8 cellular contexts compared by ENCODE assay signal in the genomic region with DNA sequence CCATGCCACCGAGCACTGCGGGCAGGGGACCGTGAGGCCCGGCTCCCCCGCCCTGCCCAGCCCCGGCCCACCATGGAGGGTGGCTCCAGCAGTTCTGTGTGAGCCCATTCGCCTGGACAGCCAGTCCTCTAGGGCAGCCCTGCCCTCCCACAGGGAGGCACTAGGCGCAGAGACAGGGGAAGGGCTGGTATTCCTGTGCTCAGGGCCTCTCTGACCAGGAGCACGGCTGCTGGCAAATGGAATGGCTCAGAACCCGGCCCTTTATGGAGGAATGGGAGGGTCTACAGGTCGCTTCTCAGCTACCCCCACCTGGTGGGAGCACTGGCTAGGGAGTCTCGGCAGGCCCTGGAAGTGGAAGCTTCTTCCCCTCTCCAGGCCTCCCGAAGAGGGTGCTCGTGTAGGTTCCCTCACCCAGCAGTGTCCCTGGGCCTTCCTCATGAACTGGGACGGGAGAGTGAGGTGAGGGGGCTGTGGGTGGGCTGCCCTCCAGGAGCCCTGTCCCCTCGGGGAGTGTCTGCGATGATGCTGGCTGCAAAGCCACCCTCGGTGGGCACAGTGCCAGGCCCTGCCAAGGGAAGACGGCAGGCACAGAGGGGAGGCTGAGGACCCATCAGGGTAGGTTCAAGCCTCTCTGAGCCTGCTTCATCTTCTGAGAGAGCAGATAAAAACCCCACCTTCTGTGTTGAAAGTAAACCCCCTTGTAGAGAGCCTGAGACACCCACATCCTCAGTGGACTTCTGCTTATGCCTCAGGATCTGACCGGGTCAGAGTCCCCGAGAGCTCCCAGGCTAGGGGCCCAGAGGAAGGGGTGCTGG. TPM values are rescaled to one million over a fixed set of nuclear protein-coding genes. Genes with fewer than 3 reads are reported as not detected.
DNase-seq lines count a peak whose midpoint lies in the region; ATAC-seq, FAIRE-seq and TF ChIP-seq lines count a peak whose summit lies in the region.

No MANE protein-coding gene starts in this region.

- H3K9me3 ChIP-seq in HepG2 (ENCODE audit: low read length), result no peaks in the 10 kb centered on the region
- no peaks in the 10 kb centered on the region for H3K9me3 ChIP-seq in right lobe of liver
- H3K9me3 ChIP-seq in SU-DHL-6 (ENCODE audit: insufficient read depth, low read length), result no peaks in the 10 kb centered on the region
- H3K9me3 ChIP-seq in hepatocyte (ENCODE audit: low read depth), result no peaks in the 10 kb centered on the region
- H3K9me3 ChIP-seq in aorta (ENCODE audit: control insufficient read depth, low read length), result no peaks in the 10 kb centered on the region
- H3K9me3 ChIP-seq in MM.1S (replicated peaks; ENCODE audit: insufficient read depth, low read length), result no peaks in the 10 kb centered on the region
- H3K9me3 ChIP-seq in upper lobe of right lung, result no peaks in the 10 kb centered on the region

- no TSS peak for BruUV-seq in HepG2 (replicated peaks; lab: Mats Ljungman, UMichigan)

- H3K4me1 ChIP-seq in HepG2 (ENCODE audit: insufficient read depth, low read length) (peaks cover 39% of the 10 kb centered on the region), right lobe of liver (peaks cover 0 to 12% (median 4%) of the 10 kb centered on the region in 4 donors), hepatocyte (ENCODE audit: insufficient read depth) (peaks cover 27% of the 10 kb centered on the region), aorta (ENCODE audit: control insufficient read depth in 1 of 2, insufficient read depth in 2 of 2, low read length in 2 of 2) (no peaks in the 10 kb centered on the region), MM.1S (ENCODE audit: low read length) (peaks cover 8% of the 10 kb centered on the region; the same call in 1 of the 2 replicates), upper lobe of right lung (peaks cover 20% of the 10 kb centered on the region)

- DNase-seq in HepG2 (ENCODE audit: low spot score) (no peak), right lobe of liver (no peak), hepatocyte (ENCODE audit: low spot score) (no peak), aorta (peak; percentile 53 to 82), MM.1S (no peak), upper lobe of right lung (no peak)

- 89% methylated on average over 8 of the region's 21 CpGs for WGBS in HepG2 (ENCODE audit: low lambda C conversion rate)
- no CpG with 5 or more reads among the region's 21 CpGs for WGBS in right lobe of liver (ENCODE audit: insufficient coverage, low coverage, low lambda C conversion rate, missing lambda C conversion rate)
- WGBS in hepatocyte (ENCODE audit: low lambda C conversion rate, missing lambda C conversion rate), result 90% methylated on average over 18 of the region's 21 CpGs
- WGBS in aorta, 2 donors, result 83 to 85% methylated on average over 19 to 21 of the region's 21 CpGs

- H3K79me2 ChIP-seq in HepG2 (ENCODE audit: insufficient read depth, low read length) (no peaks in the 10 kb centered on the region), SU-DHL-6 (ENCODE audit: insufficient read depth, low read length) (no peaks in the 10 kb centered on the region), hepatocyte (peaks cover 5% of the 10 kb centered on the region), MM.1S (ENCODE audit: low read length) (no peaks in the 10 kb centered on the region)

- H3K4me2 ChIP-seq in HepG2 (ENCODE audit: low read depth, low read length) (peak overlapping the region; percentile 85), SU-DHL-6 (ENCODE audit: low read depth, low read length, poor library complexity, severe bottlenecking) (peak overlapping the region; percentile 93), hepatocyte (peak overlapping the region; percentile 94), MM.1S (ENCODE audit: low read depth, low read length) (no peak overlapping the region)

- TF ChIP-seq RAD21 in HepG2 (CRISPR knock-in tag; IDR thresholded peaks at IDR 0.05), result no peak

- H3K9me2 ChIP-seq in SU-DHL-6 (replicated peaks; ENCODE audit: insufficient read depth, low read length) (no peaks in the 10 kb centered on the region), hepatocyte (replicated peaks; ENCODE audit: insufficient read depth) (no peaks in the 10 kb centered on the region), MM.1S (replicated peaks; ENCODE audit: insufficient read depth, low read length) (no peaks in the 10 kb centered on the region)

- H3K27ac ChIP-seq in HepG2 (ENCODE audit: extremely low read length, insufficient read depth, low read length), result no peak overlapping the region
- no peak overlapping the region for H3K27ac ChIP-seq in right lobe of liver
- no peak overlapping the region for H3K27ac ChIP-seq in SU-DHL-6 (ENCODE audit: low read depth, low read length)
- H3K27ac ChIP-seq in hepatocyte, result peak overlapping the region; percentile 51
- H3K27ac ChIP-seq in aorta (ENCODE audit: low read depth in 1 of 2, low read length in 2 of 2), result no peak overlapping the region
- H3K27ac ChIP-seq in MM.1S (ENCODE audit: low read length), result no peak overlapping the region
- no peak overlapping the region for H3K27ac ChIP-seq in upper lobe of right lung

- H3K9ac ChIP-seq in HepG2 (ENCODE audit: insufficient read depth, low read depth, low read length) (peak overlapping the region; percentile 67; the same call in 1 of the 2 replicates), SU-DHL-6 (ENCODE audit: low read length) (peak overlapping the region; percentile 79), MM.1S (ENCODE audit: low read length) (no peak overlapping the region)

- POLR2A ChIA-PET in HepG2 (lab: Yijun Ruan, JAX), result no interaction called here

- no peak for TF ChIP-seq EP300 in HepG2 (IDR thresholded peaks at IDR 0.05; ENCODE audit: low read depth in 2 of 2, low read length in 2 of 2)
- TF ChIP-seq EP300 in HepG2 (CRISPR knock-in tag; IDR thresholded peaks at IDR 0.05; ENCODE audit: borderline replicate concordance), result no peak

- no peak overlapping the region for H2AFZ ChIP-seq in HepG2 (ENCODE audit: low read length)
- H2AFZ ChIP-seq in SU-DHL-6 (ENCODE audit: low read depth, low read length, severe bottlenecking), result no peak overlapping the region
- H2AFZ ChIP-seq in hepatocyte, result no peak overlapping the region
- H2AFZ ChIP-seq in MM.1S (ENCODE audit: low read length), result no peak overlapping the region

- H3F3A ChIP-seq in SU-DHL-6 (ENCODE audit: insufficient read depth) (peaks cover 4% of the 10 kb centered on the region; the same call in 1 of the 2 replicates), MM.1S (ENCODE audit: insufficient read depth, low read length) (peaks cover 3% of the 10 kb centered on the region; the same call in 1 of the 2 replicates)

- H4K20me1 ChIP-seq in HepG2 (ENCODE audit: insufficient read depth, low read length), result no peaks in the 10 kb centered on the region
- no peaks in the 10 kb centered on the region for H4K20me1 ChIP-seq in SU-DHL-6 (ENCODE audit: low read depth, low read length)
- no peaks in the 10 kb centered on the region for H4K20me1 ChIP-seq in hepatocyte (ENCODE audit: insufficient read depth, poor library complexity, severe bottlenecking)
- no peaks in the 10 kb centered on the region for H4K20me1 ChIP-seq in MM.1S (ENCODE audit: insufficient read depth, low read length)

- H3K4me3 ChIP-seq in HepG2 (replicated peaks in 1 of 3; ENCODE audit: insufficient read depth in 1 of 3, low read depth in 2 of 3, low read length in 3 of 3), result peak overlapping the region in 2 of 3 experiments; percentile 78; a peak in 4 of 6 replicates
- no peak overlapping the region for H3K4me3 ChIP-seq in right lobe of liver
- no peak overlapping the region for H3K4me3 ChIP-seq in SU-DHL-6 (ENCODE audit: insufficient read depth, low read length, poor library complexity, severe bottlenecking)
- H3K4me3 ChIP-seq in hepatocyte, result peak overlapping the region; percentile 68
- H3K4me3 ChIP-seq in aorta (ENCODE audit: low read length in 2 of 2), result no peak overlapping the region
- H3K4me3 ChIP-seq in MM.1S (ENCODE audit: low read length), result no peak overlapping the region; the same call in 1 of the 2 replicates
- H3K4me3 ChIP-seq in upper lobe of right lung, result no peak overlapping the region

- in situ Hi-C loops in HepG2 (cut with HindIII; ENCODE audit: extremely low pct_ligation_motif_present, low pct_unique_long_range_greater_than_20kb), result no loop called here

- 0 out of 5 replicates have a peak, but pooled peaks cover 0 to 7% of the 10 kb centered on the region in 2 experiments for H3K27me3 ChIP-seq in HepG2 (ENCODE audit: control insufficient read depth in 1 of 2, insufficient read depth in 2 of 2, low read length in 2 of 2)
- no peaks in the 10 kb centered on the region for H3K27me3 ChIP-seq in right lobe of liver
- H3K27me3 ChIP-seq in SU-DHL-6 (ENCODE audit: low read length), result no peaks in the 10 kb centered on the region
- H3K27me3 ChIP-seq in hepatocyte, result no peaks in the 10 kb centered on the region
- no peaks in the 10 kb centered on the region for H3K27me3 ChIP-seq in aorta (ENCODE audit: control insufficient read depth in 1 of 2, insufficient read depth in 2 of 2, low read length in 1 of 2)
- no peaks in the 10 kb centered on the region for H3K27me3 ChIP-seq in MM.1S (replicated peaks; ENCODE audit: insufficient read depth, low read length)
- H3K27me3 ChIP-seq in upper lobe of right lung, result no peaks in the 10 kb centered on the region

- intact Hi-C loops in HepG2 (cut with micrococcal nuclease; ENCODE audit: unreplicated experiment) (no loop called here), right lobe of liver (cut with DNase I) (no loop called here), aorta (cut with DNase I) (no loop called here), upper lobe of right lung (cut with DNase I) (no loop called here)

- FAIRE-seq in HepG2 (lab: Jason Lieb, UNC), result no peak

- H3K36me3 ChIP-seq in HepG2 (replicated peaks in 1 of 2; ENCODE audit: control insufficient read depth in 1 of 2, insufficient read depth in 2 of 2, low read length in 2 of 2) (no peaks in the 10 kb centered on the region; a peak in 1 of 5 replicates), right lobe of liver (no peaks in the 10 kb centered on the region), SU-DHL-6 (ENCODE audit: low read length) (no peaks in the 10 kb centered on the region), hepatocyte (replicated peaks; ENCODE audit: insufficient read depth, low read depth) (no peaks in the 10 kb centered on the region), aorta (ENCODE audit: control insufficient read depth in 1 of 2, insufficient read depth in 2 of 2, low read length in 1 of 2) (no peaks in the 10 kb centered on the region), MM.1S (replicated peaks; ENCODE audit: insufficient read depth, low read length) (no peaks in the 10 kb centered on the region), upper lobe of right lung (no peaks in the 10 kb centered on the region)

- CTCF ChIA-PET in HepG2 (lab: Yijun Ruan, JAX; ENCODE audit: low intra/inter-chr PET ratio, low total read pairs), result no interaction called here

- ATAC-seq in HepG2, result no peak
- no peak for ATAC-seq in right lobe of liver
- peak; percentile 1 for ATAC-seq in aorta (ENCODE audit: low FRiP score)
- ATAC-seq in HG03196 (IDR thresholded peaks at IDR 0.05; ENCODE audit: unreplicated experiment), result no peak
- no peak for ATAC-seq in upper lobe of right lung

- no peak for TF ChIP-seq POLR2A in HepG2 (IDR thresholded peaks at IDR 0.05; ENCODE audit: insufficient read depth in 1 of 2, low read depth in 2 of 2, low read length in 2 of 2)
- TF ChIP-seq POLR2A in right lobe of liver (IDR thresholded peaks at IDR 0.05), result no peak

- TF ChIP-seq CTCF in HepG2 (CRISPR knock-in tag; IDR thresholded peaks at IDR 0.05), result no peak
- no peak for TF ChIP-seq CTCF in right lobe of liver (IDR thresholded peaks at IDR 0.05)
- TF ChIP-seq CTCF in SU-DHL-6 (IDR thresholded peaks at IDR 0.05; ENCODE audit: insufficient read depth, low read length, poor library complexity, severe bottlenecking), result no peak
- no peak for TF ChIP-seq CTCF in hepatocyte (IDR thresholded peaks at IDR 0.05; ENCODE audit: poor library complexity)
- TF ChIP-seq CTCF in MM.1S (IDR thresholded peaks at IDR 0.05; ENCODE audit: low read length), result no peak
- TF ChIP-seq CTCF in upper lobe of right lung (IDR thresholded peaks at IDR 0.05), result no peak

RNA-seq across cellular contexts. Expression of a gene that starts 1.5 kb away (rescaled TPM):
- total RNA-seq in HepG2 (2016; rRNA removed; fragmentation: Illumina TruSeq; extraction: Trizol) (0.97 and 3.2 TPM in 2 replicates), right lobe of liver (1 to 10 TPM in 4 of 6 experiments, under 1 TPM in 2; 0.42 to 5.3 (median 2.0) TPM), hepatocyte (44.3 and 74.0 TPM in 2 replicates), aorta (1 to 10 TPM; 4.3 to 6.0 TPM), upper lobe of right lung (2.3 TPM)
- total RNA-seq in HepG2 (2016; cell fraction: cytosol; rRNA removed; fragmentation: Illumina TruSeq; extraction: Trizol; ENCODE audit: low read depth), result 1.2 and 1.3 TPM in 2 replicates
- 1.4 and 3.7 TPM in 2 replicates for total RNA-seq in HepG2 (2016; cell fraction: insoluble cytoplasmic fraction; rRNA removed; fragmentation: Illumina TruSeq; extraction: Trizol)
- 0.99 and 1.4 TPM in 2 replicates for total RNA-seq in HepG2 (2016; cell fraction: membrane; rRNA removed; fragmentation: Illumina TruSeq; extraction: Trizol)
- 3.9 and 5.1 TPM in 2 replicates for total RNA-seq in HepG2 (2016; cell fraction: nucleus; rRNA removed; fragmentation: Illumina TruSeq; extraction: Trizol)
- polyA plus RNA-seq in HepG2 (2011; rRNA removed) (7.5 and 11.9 TPM in 2 replicates), hepatocyte (121 and 137 TPM in 2 replicates), aorta (1 to 10 TPM in 1 of 2 donors, under 1 TPM in 1; 1.00 to 2.0 TPM)
- polyA plus RNA-seq in HepG2 (2011; cell fraction: cytosol; rRNA removed), result 7.7 TPM in 2 replicates
- polyA plus RNA-seq in HepG2 (2011; cell fraction: nucleus; rRNA removed), result 46.8 and 48.0 TPM in 2 replicates
- polyA plus RNA-seq in HepG2 (2012), result 14.6 and 19.2 TPM in 2 replicates
- 0.49 and 0.59 TPM in 2 replicates for polyA plus RNA-seq in HepG2 (2016; cell fraction: cytosol; fragmentation: Illumina TruSeq; extraction: Trizol; ENCODE audit: low read depth)
- polyA plus RNA-seq in HepG2 (2016; cell fraction: insoluble cytoplasmic fraction; fragmentation: Illumina TruSeq; extraction: Trizol; ENCODE audit: low read depth), result 1.5 and 2.3 TPM in 2 replicates
- polyA plus RNA-seq in HepG2 (2016; cell fraction: membrane; fragmentation: Illumina TruSeq; extraction: Trizol; ENCODE audit: low read depth), result 0.74 and 1.1 TPM in 2 replicates
- 6.7 and 9.2 TPM in 2 replicates for polyA plus RNA-seq in HepG2 (2016; cell fraction: nucleus; fragmentation: Illumina TruSeq; extraction: Trizol; ENCODE audit: insufficient read depth, low read depth)
- 4.9 and 17.9 TPM in 2 replicates for polyA minus RNA-seq in HepG2 (2011; rRNA and poly(A)+ RNA removed; ENCODE audit: low replicate concordance)
- polyA minus RNA-seq in HepG2 (2011; cell fraction: cytosol; rRNA and poly(A)+ RNA removed), result 7.8 and 11.0 TPM in 2 replicates
- polyA minus RNA-seq in HepG2 (2011; cell fraction: nucleus; rRNA and poly(A)+ RNA removed), result 14.8 and 17.5 TPM in 2 replicates

RNA-seq across cellular contexts. Expression of a gene that starts 59.5 kb away (rescaled TPM):
- total RNA-seq in HepG2 (2016; rRNA removed; fragmentation: Illumina TruSeq; extraction: Trizol) (2.2 and 4.7 TPM in 2 replicates), right lobe of liver (1 to 10 TPM; 1.2 to 2.8 (median 2.4) TPM), hepatocyte (11.1 and 18.0 TPM in 2 replicates), aorta (1 to 10 TPM; 2.7 to 5.2 TPM), upper lobe of right lung (3.6 TPM)
- total RNA-seq in HepG2 (2016; cell fraction: cytosol; rRNA removed; fragmentation: Illumina TruSeq; extraction: Trizol; ENCODE audit: low read depth), result 4.8 and 7.9 TPM in 2 replicates
- total RNA-seq in HepG2 (2016; cell fraction: insoluble cytoplasmic fraction; rRNA removed; fragmentation: Illumina TruSeq; extraction: Trizol), result 1.9 and 4.8 TPM in 2 replicates
- total RNA-seq in HepG2 (2016; cell fraction: membrane; rRNA removed; fragmentation: Illumina TruSeq; extraction: Trizol), result 3.9 and 5.7 TPM in 2 replicates
- 3.7 and 5.7 TPM in 2 replicates for total RNA-seq in HepG2 (2016; cell fraction: nucleus; rRNA removed; fragmentation: Illumina TruSeq; extraction: Trizol)
- polyA plus RNA-seq in HepG2 (2011; rRNA removed) (60.5 and 75.7 TPM in 2 replicates), hepatocyte (24.2 and 32.6 TPM in 2 replicates), aorta (1 to 10 TPM; 2.3 to 9.0 TPM)
- 43.3 TPM in 2 replicates for polyA plus RNA-seq in HepG2 (2011; cell fraction: cytosol; rRNA removed)
- 156 and 196 TPM in 2 replicates for polyA plus RNA-seq in HepG2 (2011; cell fraction: nucleus; rRNA removed)
- polyA plus RNA-seq in HepG2 (2012), result 56.2 and 56.6 TPM in 2 replicates
- polyA plus RNA-seq in HepG2 (2016; cell fraction: cytosol; fragmentation: Illumina TruSeq; extraction: Trizol; ENCODE audit: low read depth), result 6.6 and 6.7 TPM in 2 replicates
- polyA plus RNA-seq in HepG2 (2016; cell fraction: insoluble cytoplasmic fraction; fragmentation: Illumina TruSeq; extraction: Trizol; ENCODE audit: low read depth), result 3.7 and 4.6 TPM in 2 replicates
- polyA plus RNA-seq in HepG2 (2016; cell fraction: membrane; fragmentation: Illumina TruSeq; extraction: Trizol; ENCODE audit: low read depth), result 5.4 and 6.6 TPM in 2 replicates
- 16.4 and 17.2 TPM in 2 replicates for polyA plus RNA-seq in HepG2 (2016; cell fraction: nucleus; fragmentation: Illumina TruSeq; extraction: Trizol; ENCODE audit: insufficient read depth, low read depth)
- polyA minus RNA-seq in HepG2 (2011; rRNA and poly(A)+ RNA removed; ENCODE audit: low replicate concordance), result 0.58 and 57.9 TPM in 2 replicates
- polyA minus RNA-seq in HepG2 (2011; cell fraction: cytosol; rRNA and poly(A)+ RNA removed), result 15.7 and 18.4 TPM in 2 replicates
- polyA minus RNA-seq in HepG2 (2011; cell fraction: nucleus; rRNA and poly(A)+ RNA removed), result 38.0 and 53.5 TPM in 2 replicates

Comparison
In these comparisons a context has a peak if more than half of its experiments do, and no peak if none do; other contexts are left out.
1. H3K4me3 ChIP-seq: peak in HepG2 (2 of 3) and hepatocyte (single experiment); none in right lobe of liver (0 of 3), SU-DHL-6 (single experiment), aorta (0 of 2), MM.1S (single experiment) and upper lobe of right lung (single experiment).
2. DNase-seq: peak in aorta (2 of 2); none in HepG2 (single experiment), right lobe of liver (0 of 3), hepatocyte (single experiment), MM.1S (single experiment) and upper lobe of right lung (single experiment).